Comparison of ENCODE assay signal across 9 cellular contexts in genomic region chr15:63203451-63204090, GRCh38. TPM values are rescaled to one million over a fixed set of nuclear protein-coding genes. Genes with fewer than 3 reads are reported as not detected.
DNase-seq lines count a peak whose midpoint lies in the region; ATAC-seq and TF ChIP-seq lines count a peak whose summit lies in the region.
"Had no signal": no experiment of that assay in that cellular context is flagged by ENCODE, and none has a peak within 500 bp of the region (broad histone marks: within the 10 kb centered on the region; RNA-seq: fewer than 3 reads in every experiment).

No MANE protein-coding gene starts in this region.

- DNase-seq in ACHN (peak; percentile 37), GM13976 (ENCODE audit: low spot score) (no peak), pons (ENCODE audit: low spot score) (no peak)
- peak; percentile 9 to 50 (median 37) for DNase-seq in effector memory CD4-positive, alpha-beta T cell
- DNase-seq: COR-L47 had no signal

- TF ChIP-seq CTCF in VCaP (conservative IDR thresholded peaks at IDR 0.05), result no peak
- no peak for TF ChIP-seq CTCF in GM13976 (IDR thresholded peaks at IDR 0.05; ENCODE audit: borderline replicate concordance, control extremely low read depth, extremely low read depth, insufficient read depth, missing control alignments)

- no peak overlapping the region for H3K4me3 ChIP-seq in effector memory CD4-positive, alpha-beta T cell (ENCODE audit: insufficient read depth, low read depth, low read length, poor library complexity, severe bottlenecking)

- ATAC-seq in HG02852 (IDR thresholded peaks at IDR 0.05; ENCODE audit: unreplicated experiment) (peak; percentile 51), HG03097 (IDR thresholded peaks at IDR 0.05; ENCODE audit: low FRiP score, unreplicated experiment) (no peak), esophagus mucosa (no peak)

- H3K27ac ChIP-seq in VCaP, result peak overlapping the region; percentile 51
- no peak overlapping the region for H3K27ac ChIP-seq in effector memory CD4-positive, alpha-beta T cell (ENCODE audit: insufficient read depth, low read length, poor library complexity, severe bottlenecking)

- no peaks in the 10 kb centered on the region for H3K27me3 ChIP-seq in effector memory CD4-positive, alpha-beta T cell (replicated peaks; ENCODE audit: control insufficient read depth, insufficient read depth, low read length, poor library complexity, severe bottlenecking)

- H3K4me1 ChIP-seq in effector memory CD4-positive, alpha-beta T cell (ENCODE audit: control insufficient read depth, insufficient read depth, low read length, poor library complexity, severe bottlenecking), result peaks cover 32% of the 10 kb centered on the region

- H3K36me3 ChIP-seq in effector memory CD4-positive, alpha-beta T cell (ENCODE audit: control insufficient read depth, insufficient read depth, low read length), result peaks cover 4% of the 10 kb centered on the region

- H3K9me3 ChIP-seq in effector memory CD4-positive, alpha-beta T cell (ENCODE audit: control insufficient read depth, low read length), result no peaks in the 10 kb centered on the region

- in situ Hi-C loops in ACHN (cut with HindIII; ENCODE audit: low pct_ligation_motif_present, low pct_unique_long_range_greater_than_20kb, low sequenced_read_pairs), result no loop called here
- in situ Hi-C loops in GM13976 (cut with MboI; ENCODE audit: low sequenced_read_pairs, unreplicated experiment), result no loop called here

RNA-seq across cellular contexts. Expression of gene RAB8B, which starts 14.2 kb away (rescaled TPM):
- total RNA-seq in esophagus mucosa, result 6.7 TPM

RNA-seq across cellular contexts. Expression of gene RPS27L, which starts 46.3 kb away (rescaled TPM):
- 54.4 TPM for total RNA-seq in esophagus mucosa

Comparison
In these comparisons a context has a peak if more than half of its experiments do, and no peak if none do; other contexts are left out.
1. DNase-seq: peak in ACHN (single experiment) and effector memory CD4-positive, alpha-beta T cell (3 of 3); none in GM13976 (single experiment) and pons (single experiment).